Comparison of ENCODE assay signal across 34 cellular contexts in the genomic region with DNA sequence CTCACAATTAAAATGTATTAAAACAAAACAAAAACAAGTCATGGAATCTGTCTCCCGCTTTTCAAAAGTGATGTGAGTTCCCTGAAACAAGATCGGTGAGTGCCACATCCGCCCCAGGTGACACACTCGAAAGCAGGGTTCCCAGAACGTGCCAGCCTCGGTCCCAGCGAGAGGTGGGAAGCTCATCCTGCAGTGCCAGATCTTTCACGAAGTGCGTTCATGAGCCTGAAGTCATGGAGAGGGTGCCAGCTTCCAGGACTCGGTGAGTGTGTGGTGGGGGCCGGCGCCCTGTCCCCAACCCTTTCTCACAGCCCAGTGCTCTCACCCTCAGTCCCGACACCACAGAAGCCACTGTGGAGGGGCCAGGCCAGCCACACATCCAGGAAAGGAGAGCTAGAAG.
"Had no signal": no experiment of that assay in that cellular context is flagged by ENCODE, and none has a peak within 500 bp of the region (broad histone marks: within the 10 kb centered on the region; RNA-seq: fewer than 3 reads in every experiment).

No MANE protein-coding gene starts in this region.

- H3K27ac Mint-ChIP-seq: activated CD4-positive, alpha-beta T cell treated with anti-CD3 and anti-CD28 coated beads for 36 hours; activated CD8-positive, alpha-beta T cell treated with anti-CD3 and anti-CD28 coated beads for 36 hours; activated naive CD4-positive, alpha-beta T cell treated with anti-CD3 and anti-CD28 coated beads, Interleukin-2, amount 50 U/mL, for 24 hours; activated naive CD8-positive, alpha-beta T cell treated with anti-CD3 and anti-CD28 coated beads for 36 hours; activated naive CD8-positive, alpha-beta T cell treated with anti-CD3 and anti-CD28 coated beads, Interleukin-2, amount 50 U/mL, for 24 hours; activated T-helper 17 cell treated with anti-CD3 and anti-CD28 coated beads, Interleukin-2, amount 50 U/mL, for 72 hours; effector memory CD8-positive, alpha-beta T cell; T-helper 2 cell treated with Interferon-gamma antibody and Interleukin-4, amounts not matched to agents 5 μg/mL and 100 μg/mL, for 36 hours had no signal

- H3K27me3 Mint-ChIP-seq: activated CD4-positive, alpha-beta T cell treated with anti-CD3 and anti-CD28 coated beads for 36 hours; activated naive CD4-positive, alpha-beta T cell treated with anti-CD3 and anti-CD28 coated beads, Interleukin-2, amount 50 U/mL, for 24 hours; activated T-helper 17 cell treated with anti-CD3 and anti-CD28 coated beads, Interleukin-2, amount 50 U/mL, for 72 hours; effector memory CD8-positive, alpha-beta T cell; T-helper 17 cell had no signal

- H3K4me3 Mint-ChIP-seq: activated CD4-positive, alpha-beta T cell treated with anti-CD3 and anti-CD28 coated beads for 36 hours; activated CD8-positive, alpha-beta T cell treated with anti-CD3 and anti-CD28 coated beads for 36 hours; activated naive CD4-positive, alpha-beta T cell treated with anti-CD3 and anti-CD28 coated beads, Interleukin-2, amount 50 U/mL, for 24 hours; activated naive CD8-positive, alpha-beta T cell treated with anti-CD3 and anti-CD28 coated beads for 36 hours; activated naive CD8-positive, alpha-beta T cell treated with anti-CD3 and anti-CD28 coated beads, Interleukin-2, amount 50 U/mL, for 24 hours; activated T-cell treated with anti-CD3 and anti-CD28 coated beads, Interleukin-2, amount 50 U/mL, for 4 hours; activated T-helper 17 cell treated with anti-CD3 and anti-CD28 coated beads, Interleukin-2, amount 50 U/mL, for 72 hours; effector memory CD8-positive, alpha-beta T cell; T-helper 17 cell; T-helper 2 cell treated with Interferon-gamma antibody and Interleukin-4, amounts not matched to agents 5 μg/mL and 100 μg/mL, for 36 hours had no signal

- H3K9me3 Mint-ChIP-seq: activated CD8-positive, alpha-beta T cell treated with anti-CD3 and anti-CD28 coated beads for 36 hours; activated naive CD4-positive, alpha-beta T cell treated with anti-CD3 and anti-CD28 coated beads, Interleukin-2, amount 50 U/mL, for 24 hours; activated naive CD8-positive, alpha-beta T cell treated with anti-CD3 and anti-CD28 coated beads for 36 hours; activated naive CD8-positive, alpha-beta T cell treated with anti-CD3 and anti-CD28 coated beads, Interleukin-2, amount 50 U/mL, for 24 hours; activated T-cell treated with anti-CD3 and anti-CD28 coated beads, Interleukin-2, amount 50 U/mL, for 4 hours; activated T-helper 17 cell treated with anti-CD3 and anti-CD28 coated beads, Interleukin-2, amount 50 U/mL, for 72 hours; effector memory CD8-positive, alpha-beta T cell; T-helper 2 cell treated with Interferon-gamma antibody and Interleukin-4, amounts not matched to agents 5 μg/mL and 100 μg/mL, for 36 hours had no signal

- H3K27ac ChIP-seq: adrenal gland, body of pancreas, epithelial cell of prostate, esophagus squamous epithelium, gastroesophageal sphincter, heart left ventricle, WERI-Rb-1 had no signal

- H3K4me3 ChIP-seq: adrenal gland, body of pancreas, esophagus squamous epithelium, gastroesophageal sphincter, heart left ventricle had no signal

- H3K27me3 ChIP-seq: adrenal gland, body of pancreas, esophagus squamous epithelium, gastroesophageal sphincter, heart left ventricle had no signal

- H3K9me3 ChIP-seq: adrenal gland, body of pancreas, esophagus squamous epithelium, gastroesophageal sphincter, heart left ventricle had no signal

- H3K4me1 Mint-ChIP-seq: activated CD4-positive, alpha-beta T cell treated with anti-CD3 and anti-CD28 coated beads for 36 hours; activated naive CD4-positive, alpha-beta T cell treated with anti-CD3 and anti-CD28 coated beads, Interleukin-2, amount 50 U/mL, for 24 hours; activated T-helper 17 cell treated with anti-CD3 and anti-CD28 coated beads, Interleukin-2, amount 50 U/mL, for 72 hours had no signal

- ATAC-seq: activated CD4-positive, alpha-beta T cell treated with anti-CD3 and anti-CD28 coated beads for 36 hours; activated CD8-positive, alpha-beta T cell treated with anti-CD3 and anti-CD28 coated beads for 36 hours; activated naive CD8-positive, alpha-beta T cell treated with anti-CD3 and anti-CD28 coated beads, Interleukin-2, amount 50 U/mL, for 24 hours; activated T-cell treated with anti-CD3 and anti-CD28 coated beads, Interleukin-2, amount 50 U/mL, for 4 hours; activated T-helper 17 cell treated with anti-CD3 and anti-CD28 coated beads, Interleukin-2, amount 50 U/mL, for 72 hours; body of pancreas; effector memory CD8-positive, alpha-beta T cell; gastroesophageal sphincter; heart left ventricle; T-helper 17 cell had no signal

- H3K4me1 ChIP-seq: adrenal gland, body of pancreas, gastroesophageal sphincter, heart left ventricle had no signal

- H3K36me3 ChIP-seq: adrenal gland, esophagus squamous epithelium, heart left ventricle, WERI-Rb-1 had no signal

- DNase-seq: activated CD4-positive, alpha-beta T cell treated with anti-CD3 and anti-CD28 coated beads for 36 hours; activated CD4-positive, alpha-beta T cell treated with anti-CD3 and anti-CD28 coated beads, Interleukin-2, amount 50 U/mL, for 1 hour; activated CD4-positive, alpha-beta T cell treated with anti-CD3 and anti-CD28 coated beads, Interleukin-2, amount 50 U/mL, for 48 hours; activated CD4-positive, CD25-positive, alpha-beta regulatory T cell; activated CD4-positive, CD25-positive, alpha-beta regulatory T cell treated with anti-CD3 and anti-CD28 coated beads, Interleukin-2, amount 50 U/mL, for 72 hours; activated CD8-positive, alpha-beta memory T cell treated with anti-CD3 and anti-CD28 coated beads for 24 hours; activated CD8-positive, alpha-beta T cell treated with anti-CD3 and anti-CD28 coated beads for 36 hours; activated effector memory CD4-positive, alpha-beta T cell treated with Interleukin-2 at 50 U/mL for 16 hours; activated gamma-delta T cell treated with Interleukin-2 at 50 U/mL for 16 hours; activated naive CD4-positive, alpha-beta T cell treated with Interleukin-2 at 50 U/mL for 16 hours; activated naive CD8-positive, alpha-beta T cell treated with anti-CD3 and anti-CD28 coated beads for 36 hours; activated naive CD8-positive, alpha-beta T cell treated with anti-CD3 and anti-CD28 coated beads, Interleukin-2, amount 50 U/mL, for 24 hours; activated T-cell treated with anti-CD3 and anti-CD28 coated beads, Interleukin-2, amount 50 U/mL, for 4 hours; adrenal gland; amygdala; aorta; body of pancreas; caudate nucleus; cortex of kidney; dermis blood vessel endothelial cell; effector CD4-positive, alpha-beta T cell; effector memory CD8-positive, alpha-beta T cell; esophagus squamous epithelium; foreskin melanocyte; heart left ventricle; T-helper 1 cell; T-helper 17 cell; T1000; WERI-Rb-1 had no signal
